Comparison of ENCODE assay signal across 16 cellular contexts in the genomic region with DNA sequence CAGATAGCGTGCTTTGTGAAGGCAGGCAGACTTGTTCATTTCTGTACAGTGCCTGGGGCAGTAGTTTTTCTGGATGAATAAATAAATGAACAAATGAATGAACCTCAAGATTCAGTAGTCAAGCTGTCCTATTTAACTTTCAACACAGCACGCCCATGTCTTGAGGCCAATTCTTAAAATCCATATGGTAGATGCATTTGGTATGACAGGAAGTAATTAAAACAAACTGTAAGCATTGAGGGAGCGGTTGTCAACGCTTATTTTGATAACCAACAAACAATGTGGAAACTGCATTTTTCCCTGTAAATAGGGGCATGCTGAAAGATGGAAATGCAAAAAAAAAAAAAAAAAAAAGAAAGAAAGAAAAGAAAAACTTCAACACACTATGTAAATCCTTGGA.
"Had no signal": no experiment of that assay in that cellular context is flagged by ENCODE, and none has a peak within 500 bp of the region (broad histone marks: within the 10 kb centered on the region; RNA-seq: fewer than 3 reads in every experiment).

No MANE protein-coding gene starts in this region.

- H3K9me3 ChIP-seq: adrenal gland, colonic mucosa, gastroesophageal sphincter, left lung, right atrium auricular region, spleen, testis had no signal

- H3K9me3 Mint-ChIP-seq: activated CD4-positive, alpha-beta memory T cell treated with anti-CD3 and anti-CD28 coated beads for 36 hours; activated T-cell treated with anti-CD3 and anti-CD28 coated beads, Interleukin-2, amount 50 U/mL, for 24 hours; natural killer cell; stimulated activated naive CD8-positive, alpha-beta T cell treated with anti-CD3 and anti-CD28 coated beads, Interleukin-15, amount 100 ng/mL, for 72 hours had no signal

- ATAC-seq: activated CD4-positive, alpha-beta T cell treated with anti-CD3 and anti-CD28 coated beads for 36 hours; activated CD8-positive, alpha-beta memory T cell treated with anti-CD3 and anti-CD28 coated beads, Interleukin-2, amount 10 ng/mL, durations not matched to agents 7 days and 5 days; natural killer cell; stimulated activated naive CD8-positive, alpha-beta T cell treated with anti-CD3 and anti-CD28 coated beads, Interleukin-15, amount 100 ng/mL, for 72 hours had no signal

- DNase-seq: activated CD4-positive, alpha-beta memory T cell treated with anti-CD3 and anti-CD28 coated beads for 36 hours; activated CD4-positive, alpha-beta T cell treated with anti-CD3 and anti-CD28 coated beads for 36 hours; activated CD8-positive, alpha-beta memory T cell treated with anti-CD3 and anti-CD28 coated beads, Interleukin-2, amount 10 ng/mL, durations not matched to agents 7 days and 5 days; activated effector memory CD4-positive, alpha-beta T cell treated with Interleukin-2 at 50 U/mL for 16 hours; activated naive CD4-positive, alpha-beta T cell treated with anti-CD3 and anti-CD28 coated beads, Interleukin-2, amount 50 U/mL, for 16 hours; activated T-cell treated with anti-CD3 and anti-CD28 coated beads, Interleukin-2, amount 50 U/mL, for 24 hours; adrenal gland; colonic mucosa; left lung; natural killer cell; spleen; stimulated activated naive CD8-positive, alpha-beta T cell treated with anti-CD3 and anti-CD28 coated beads, Interleukin-15, amount 100 ng/mL, for 72 hours; T-helper 2 cell; testis had no signal

- H3K4me1 ChIP-seq: colonic mucosa, left lung, testis had no signal

- H3K4me3 Mint-ChIP-seq: activated CD4-positive, alpha-beta memory T cell treated with anti-CD3 and anti-CD28 coated beads for 36 hours had no signal

- H3K36me3 Mint-ChIP-seq: activated CD4-positive, alpha-beta memory T cell treated with anti-CD3 and anti-CD28 coated beads for 36 hours; activated CD8-positive, alpha-beta memory T cell treated with anti-CD3 and anti-CD28 coated beads, Interleukin-2, amount 10 ng/mL, durations not matched to agents 7 days and 5 days had no signal

- H3K4me3 ChIP-seq: left lung had no signal

- H3K27me3 ChIP-seq: testis had no signal

- H3K27ac ChIP-seq: adrenal gland, colonic mucosa, gastroesophageal sphincter, left lung, right atrium auricular region, spleen, testis had no signal

- H3K27ac Mint-ChIP-seq: activated CD4-positive, alpha-beta memory T cell treated with anti-CD3 and anti-CD28 coated beads for 36 hours; activated CD4-positive, alpha-beta T cell treated with anti-CD3 and anti-CD28 coated beads for 36 hours; activated CD8-positive, alpha-beta memory T cell treated with anti-CD3 and anti-CD28 coated beads, Interleukin-2, amount 10 ng/mL, durations not matched to agents 7 days and 5 days; activated T-cell treated with anti-CD3 and anti-CD28 coated beads, Interleukin-2, amount 50 U/mL, for 24 hours; natural killer cell; stimulated activated naive CD8-positive, alpha-beta T cell treated with anti-CD3 and anti-CD28 coated beads, Interleukin-15, amount 100 ng/mL, for 72 hours had no signal
